In genomic region chr20:62367136-62367482, GRCh38 we compare ENCODE assay signal across 8 cellular contexts.
DNase-seq lines count a peak whose midpoint lies in the region; ATAC-seq and TF ChIP-seq lines count a peak whose summit lies in the region.

LAMA5 (minus strand) TSS chr20:62367312; CDS start chr20:62367245, 67 bp downstream.

- H3K4me3 ChIP-seq in fibroblast of pulmonary artery (replicated peaks; ENCODE audit: low read depth, low read length) = peak within 1 kb of the TSS; percentile 64

- peaks cover 4% of the 10 kb centered on the region for H3K27me3 Mint-ChIP-seq in nephron (ENCODE audit: low read depth)

- ATAC-seq in GM21447 (IDR thresholded peaks at IDR 0.05; ENCODE audit: unreplicated experiment) = no peak

- TF ChIP-seq CTCF in VCaP (conservative IDR thresholded peaks at IDR 0.05) (no peak), fibroblast of pulmonary artery (IDR thresholded peaks at IDR 0.05; ENCODE audit: low read length, missing control alignments) (no peak), nephron (IDR thresholded peaks at IDR 0.05; ENCODE audit: unreplicated experiment in 3 of 3) (no peak)

- peak within 1 kb of the TSS; percentile 94 for H3K27ac ChIP-seq in VCaP

- peak within 1 kb of the TSS; percentile 74 to 84 (median 80) for H3K4me3 Mint-ChIP-seq in nephron

- POLR2A ChIA-PET in HEK293T (lab: Yijun Ruan, JAX) = interaction anchor here (1.7 kb wide), 1 partner anchor 17 kb away, joined by 7 read pairs; no protein-coding TSS in a partner anchor

- no peaks in the 10 kb centered on the region for H3K36me3 Mint-ChIP-seq in nephron (ENCODE audit: low read depth)

- CTCF ChIA-PET in HEK293T (lab: Yijun Ruan, JAX) = interaction anchor here (1.3 kb wide), 1 partner anchor 15 kb away, joined by 3 read pairs; no protein-coding TSS in a partner anchor

- DNase-seq in COLO668 (lab: John Stamatoyannopoulos, UW; ENCODE audit: unreplicated experiment) = peak; percentile 75
- peak; percentile 75 for DNase-seq in HEK293T (ENCODE audit: extremely low spot score)
- DNase-seq in fibroblast of pulmonary artery (ENCODE audit: low read depth) = no peak
- no peak for DNase-seq in NCI-H1436 (lab: John Stamatoyannopoulos, UW)
- DNase-seq in activated CD8-positive, alpha-beta memory T cell treated with anti-CD3 and anti-CD28 coated beads for 24 hours = no peak

- H3K27ac Mint-ChIP-seq in nephron = peak within 1 kb of the TSS; percentile 18 to 98 (median 85)

- peaks cover 31% of the 10 kb centered on the region for H3K4me1 Mint-ChIP-seq in nephron

- H3K9me3 Mint-ChIP-seq in nephron = no peaks in the 10 kb centered on the region

TF ChIP-seq in HEK293T, 16 proteins besides CTCF, POLR2A, EP300 and RAD21:
- TF ChIP-seq FOXM1 (IDR thresholded peaks at IDR 0.05; ENCODE audit: borderline replicate concordance) = no peak
- no peak for TF ChIP-seq CTBP1 (IDR thresholded peaks at IDR 0.05; ENCODE audit: borderline replicate concordance)

Comparison
In these comparisons a context has a peak if more than half of its experiments do, and no peak if none do; other contexts are left out.
1. DNase-seq: peak in COLO668 (single experiment) and HEK293T (single experiment); none in fibroblast of pulmonary artery (single experiment), NCI-H1436 (single experiment) and activated CD8-positive, alpha-beta memory T cell treated with anti-CD3 and anti-CD28 coated beads for 24 hours (single experiment).